Comparison of ENCODE assay signal across 17 cellular contexts in the genomic region with DNA sequence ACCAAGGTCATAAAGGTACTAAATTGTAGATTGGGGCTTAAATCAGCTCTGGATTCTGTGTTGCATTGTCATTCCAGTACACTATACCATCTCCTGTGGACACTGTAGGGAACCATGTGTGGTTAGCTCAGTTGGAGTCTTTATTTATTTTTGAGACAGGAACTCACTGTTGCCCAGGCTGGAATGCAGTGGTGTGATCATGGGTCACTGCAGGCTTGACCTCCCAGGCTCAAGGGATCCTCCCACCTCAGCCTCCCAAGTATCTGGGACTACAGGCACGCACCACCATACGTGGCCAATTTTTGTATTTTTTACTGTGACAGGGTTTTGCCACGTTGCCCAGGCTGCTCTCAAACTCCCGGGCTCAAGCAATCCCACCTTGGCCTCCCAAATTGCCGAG. TPM values are rescaled to one million over a fixed set of nuclear protein-coding genes. Genes with fewer than 3 reads are reported as not detected.
DNase-seq lines count a peak whose midpoint lies in the region; ATAC-seq and TF ChIP-seq lines count a peak whose summit lies in the region.
"Had no signal": no experiment of that assay in that cellular context is flagged by ENCODE, and none has a peak within 500 bp of the region (broad histone marks: within the 10 kb centered on the region; RNA-seq: fewer than 3 reads in every experiment).

No MANE protein-coding gene starts in this region.

- no peak overlapping the region for H3K23ac ChIP-seq in trophoblast cell (ENCODE audit: low read length)

- H3K14ac ChIP-seq in trophoblast cell (ENCODE audit: low read length) = no peak overlapping the region

- no peak overlapping the region for H2BK120ac ChIP-seq in trophoblast cell (ENCODE audit: insufficient read depth, low read length, poor library complexity)

- TF ChIP-seq CTCF in mammary epithelial cell (conservative IDR thresholded peaks at IDR 0.05 in 1 of 2, IDR thresholded peaks at IDR 0.05 in 1 of 2; ENCODE audit: extremely low read depth in 1 of 2, insufficient read depth in 1 of 2, low read depth in 1 of 2, low read length in 2 of 2) (no peak), MCF 10A (IDR thresholded peaks at IDR 0.05; ENCODE audit: unreplicated experiment) (no peak), Loucy (conservative IDR thresholded peaks at IDR 0.05; ENCODE audit: low read length) (no peak)

- H3K9me3 ChIP-seq in mammary epithelial cell (replicated peaks; ENCODE audit: insufficient read depth, low read length) = no peaks in the 10 kb centered on the region
- H3K9me3 ChIP-seq in Loucy (ENCODE audit: insufficient read depth, low read depth, low read length) = no peaks in the 10 kb centered on the region
- no peaks in the 10 kb centered on the region for H3K9me3 ChIP-seq in trophoblast cell (ENCODE audit: insufficient read depth, low read depth, low read length)
- H3K9me3 ChIP-seq: breast epithelium, gastrocnemius medialis had no signal

- H4K8ac ChIP-seq in trophoblast cell (ENCODE audit: low read depth, low read length) = no peak overlapping the region

- H3K79me1 ChIP-seq in trophoblast cell (ENCODE audit: low read length) = no peaks in the 10 kb centered on the region

- DNase-seq in mammary epithelial cell (no peak), MCF 10A (ENCODE audit: unreplicated experiment) (no peak), trophoblast cell (no peak), GM19240 (ENCODE audit: insufficient read length, low spot score) (no peak)
- no peak for DNase-seq in central memory CD8-positive, alpha-beta T cell (ENCODE audit: low spot score in 2 of 2)
- DNase-seq in stimulated activated CD4-positive, alpha-beta T cell treated with anti-CD3 and anti-CD28 coated beads, Interleukin-4, amount 100 ng/mL, for 4 hours = no peak
- DNase-seq: activated CD4-positive, alpha-beta T cell treated with anti-CD3 and anti-CD28 coated beads, Interleukin-2, amount 50 U/mL, for 4 hours; activated effector memory CD4-positive, alpha-beta T cell treated with anti-CD3 and anti-CD28 coated beads, Interleukin-2, amount 50 U/mL, for 16 hours; gastrocnemius medialis; KG1; NCI-H187; NCI-H526 treated with DMSO at 0.1 percent for 48 hours; T1000 had no signal

- H3K79me2 ChIP-seq in mammary epithelial cell (ENCODE audit: insufficient read depth, low read length) (peaks cover 99% of the 10 kb centered on the region), Loucy (ENCODE audit: insufficient read depth, low read length) (peaks cover 99% of the 10 kb centered on the region), trophoblast cell (ENCODE audit: control insufficient read depth, insufficient read depth, low read length, poor library complexity) (peaks cover 26% of the 10 kb centered on the region)

- H3K9me3 Mint-ChIP-seq in MCF 10A (ENCODE audit: unreplicated experiment) = no peaks in the 10 kb centered on the region
- H3K9me3 Mint-ChIP-seq in central memory CD8-positive, alpha-beta T cell = no peaks in the 10 kb centered on the region

- H3K4me2 ChIP-seq in mammary epithelial cell (ENCODE audit: insufficient read depth, low read depth, low read length) (no peak overlapping the region), Loucy (ENCODE audit: low read depth, low read length, poor library complexity, severe bottlenecking) (peak overlapping the region; percentile 96), trophoblast cell (ENCODE audit: low read length) (no peak overlapping the region)

- H2AFZ ChIP-seq in mammary epithelial cell (ENCODE audit: low read depth, low read length) (no peak overlapping the region), Loucy (ENCODE audit: low read length) (no peak overlapping the region), trophoblast cell (ENCODE audit: insufficient read depth, low read length, poor library complexity) (no peak overlapping the region)

- no peak for ATAC-seq in central memory CD8-positive, alpha-beta T cell (replicated peaks; ENCODE audit: extremely low read depth, poor library complexity, severe bottlenecking)
- no peak for ATAC-seq in GM21390 (IDR thresholded peaks at IDR 0.05; ENCODE audit: unreplicated experiment)
- ATAC-seq: gastrocnemius medialis had no signal

- BruUV-seq in mammary epithelial cell (replicated peaks; lab: Mats Ljungman, UMichigan) = no TSS peak
- BruUV-seq in MCF 10A (replicated peaks; lab: Mats Ljungman, UMichigan) = no TSS peak

- H2BK5ac ChIP-seq in trophoblast cell (ENCODE audit: low read depth, low read length, poor library complexity) = no peak overlapping the region

- H3K9ac ChIP-seq in mammary epithelial cell (ENCODE audit: insufficient read depth, low read length) (no peak overlapping the region), Loucy (ENCODE audit: low read depth, low read length, poor library complexity, severe bottlenecking) (no peak overlapping the region), trophoblast cell (ENCODE audit: low read length) (no peak overlapping the region)

- no peak overlapping the region for H4K12ac ChIP-seq in trophoblast cell (ENCODE audit: low read depth, low read length)

- H2BK12ac ChIP-seq in trophoblast cell (ENCODE audit: low read length) = no peak overlapping the region

- peak overlapping the region; percentile 3 for H3K27ac ChIP-seq in mammary epithelial cell (ENCODE audit: insufficient read depth, low read depth, low read length)
- no peak overlapping the region for H3K27ac ChIP-seq in trophoblast cell (ENCODE audit: low read depth, low read length)
- H3K27ac ChIP-seq: breast epithelium had no signal

- no peak overlapping the region for H2AK5ac ChIP-seq in trophoblast cell (ENCODE audit: low read length)

- H3K4me3 Mint-ChIP-seq in MCF 10A (ENCODE audit: unreplicated experiment) = no peak overlapping the region
- no peak overlapping the region for H3K4me3 Mint-ChIP-seq in central memory CD8-positive, alpha-beta T cell

- no peak overlapping the region for H3K27ac Mint-ChIP-seq in MCF 10A (ENCODE audit: low read depth, unreplicated experiment)
- peak overlapping the region; percentile 13 for H3K27ac Mint-ChIP-seq in central memory CD8-positive, alpha-beta T cell (ENCODE audit: low read depth)
- H3K27ac Mint-ChIP-seq: progenitor cell of endocrine pancreas had no signal

- H3K27me3 Mint-ChIP-seq in MCF 10A (ENCODE audit: insufficient read depth, unreplicated experiment) = no peaks in the 10 kb centered on the region
- no peaks in the 10 kb centered on the region for H3K27me3 Mint-ChIP-seq in central memory CD8-positive, alpha-beta T cell
- H3K27me3 Mint-ChIP-seq: progenitor cell of endocrine pancreas had no signal

- POLR2A ChIA-PET in MCF 10A (lab: Yijun Ruan, JAX) = no interaction called here

- CTCF ChIA-PET in mammary epithelial cell (lab: Charles Lee; ENCODE audit: low non-redundant PET) = no interaction called here
- CTCF ChIA-PET in MCF 10A (lab: Yijun Ruan, JAX) = no interaction called here

- no peak overlapping the region for H4K91ac ChIP-seq in trophoblast cell (ENCODE audit: low read depth, low read length)

- H3K36me3 Mint-ChIP-seq in MCF 10A (ENCODE audit: insufficient read depth, unreplicated experiment) = peaks cover 5% of the 10 kb centered on the region
- H3K36me3 Mint-ChIP-seq in central memory CD8-positive, alpha-beta T cell (ENCODE audit: insufficient read depth) = peaks cover 5% of the 10 kb centered on the region

- intact Hi-C loops in mammary epithelial cell (cut with micrococcal nuclease) = loop anchor here (10.0 kb wide), 1 partner anchor 286 kb away; a partner anchor contains a TSS
- intact Hi-C loops in MCF 10A (cut with micrococcal nuclease) = no loop called here

- peaks cover 22% of the 10 kb centered on the region for H4K20me1 ChIP-seq in mammary epithelial cell (ENCODE audit: insufficient read depth, low read length)
- peaks cover 98% of the 10 kb centered on the region for H4K20me1 ChIP-seq in Loucy (ENCODE audit: insufficient read depth, low read length, poor library complexity, severe bottlenecking)

- no peaks in the 10 kb centered on the region for H3F3A ChIP-seq in Loucy (ENCODE audit: low read depth)

- H3K4me1 Mint-ChIP-seq in MCF 10A (ENCODE audit: insufficient read depth, unreplicated experiment) = peaks cover 16% of the 10 kb centered on the region
- peaks cover 80% of the 10 kb centered on the region for H3K4me1 Mint-ChIP-seq in central memory CD8-positive, alpha-beta T cell

- in situ Hi-C loops in mammary epithelial cell (cut with MboI; ENCODE audit: low sequenced_read_pairs in 2 of 2) = no loop called here

- no peak overlapping the region for H3K18ac ChIP-seq in trophoblast cell (ENCODE audit: low read length)

- H3K4me3 ChIP-seq in mammary epithelial cell (replicated peaks in 1 of 3; ENCODE audit: insufficient read depth in 1 of 3, low read depth in 2 of 3, low read length in 3 of 3) (no peak overlapping the region), Loucy (ENCODE audit: low read length, poor library complexity, severe bottlenecking) (peak overlapping the region; percentile 38), trophoblast cell (ENCODE audit: low read depth, low read length) (no peak overlapping the region)
- H3K4me3 ChIP-seq: breast epithelium, gastrocnemius medialis had no signal

- peak overlapping the region; percentile 84 for H3K4ac ChIP-seq in trophoblast cell (ENCODE audit: low read depth, low read length)

- H3K9me2 ChIP-seq in Loucy (replicated peaks; ENCODE audit: low read depth, low read length) = no peaks in the 10 kb centered on the region

- H3K4me1 ChIP-seq in mammary epithelial cell (ENCODE audit: insufficient read depth, low read length) (peaks cover 4% of the 10 kb centered on the region), Loucy (ENCODE audit: insufficient read depth, low read length, poor library complexity, severe bottlenecking) (peaks cover 51% of the 10 kb centered on the region), trophoblast cell (ENCODE audit: control insufficient read depth in 1 of 2, insufficient read depth in 2 of 2, low read length in 2 of 2) (peaks cover 6 to 11% of the 10 kb centered on the region in 2 experiments)

- dilution Hi-C loops in mammary epithelial cell (cut with HindIII; ENCODE audit: low sequenced_read_pairs) = no loop called here

- 84% methylated on average over 5 of the region's 5 CpGs for WGBS in mammary epithelial cell (ENCODE audit: low coverage, missing lambda C conversion rate)
- WGBS in trophoblast cell (ENCODE audit: extremely low coverage, insufficient coverage, insufficient read length) = no CpG with 5 or more reads among the region's 5 CpGs

- H3K27me3 ChIP-seq in mammary epithelial cell (ENCODE audit: insufficient read depth, low read length) = no peaks in the 10 kb centered on the region
- no peaks in the 10 kb centered on the region for H3K27me3 ChIP-seq in Loucy (ENCODE audit: insufficient read depth, low read length, poor library complexity, severe bottlenecking)
- no peaks in the 10 kb centered on the region for H3K27me3 ChIP-seq in trophoblast cell (ENCODE audit: insufficient read depth, low read length)
- H3K27me3 ChIP-seq: breast epithelium, gastrocnemius medialis had no signal

- H3K36me3 ChIP-seq in mammary epithelial cell (ENCODE audit: insufficient read depth, low read length) = no peaks in the 10 kb centered on the region
- H3K36me3 ChIP-seq in Loucy (ENCODE audit: insufficient read depth, low read length) = no peaks in the 10 kb centered on the region
- peaks cover 0 to 3% of the 10 kb centered on the region in 2 experiments for H3K36me3 ChIP-seq in trophoblast cell (ENCODE audit: control insufficient read depth in 1 of 2, insufficient read depth in 2 of 2, low read length in 2 of 2)
- H3K36me3 ChIP-seq: breast epithelium, gastrocnemius medialis had no signal

RNA-seq across cellular contexts. Expression of a gene that starts 6.7 kb away (rescaled TPM):
- 100 to 1,000 TPM; 117 to 152 TPM for total RNA-seq in mammary epithelial cell
- 97.4 TPM for polyA plus RNA-seq in mammary epithelial cell
- polyA minus RNA-seq in mammary epithelial cell = 89.9 TPM
- 194 TPM in 2 replicates for total RNA-seq in MCF 10A (2022)
- 521 and 554 TPM in 2 replicates for polyA plus RNA-seq in trophoblast cell (2013)
